Comparison of ENCODE assay signal across 8 cellular contexts in the genomic region with DNA sequence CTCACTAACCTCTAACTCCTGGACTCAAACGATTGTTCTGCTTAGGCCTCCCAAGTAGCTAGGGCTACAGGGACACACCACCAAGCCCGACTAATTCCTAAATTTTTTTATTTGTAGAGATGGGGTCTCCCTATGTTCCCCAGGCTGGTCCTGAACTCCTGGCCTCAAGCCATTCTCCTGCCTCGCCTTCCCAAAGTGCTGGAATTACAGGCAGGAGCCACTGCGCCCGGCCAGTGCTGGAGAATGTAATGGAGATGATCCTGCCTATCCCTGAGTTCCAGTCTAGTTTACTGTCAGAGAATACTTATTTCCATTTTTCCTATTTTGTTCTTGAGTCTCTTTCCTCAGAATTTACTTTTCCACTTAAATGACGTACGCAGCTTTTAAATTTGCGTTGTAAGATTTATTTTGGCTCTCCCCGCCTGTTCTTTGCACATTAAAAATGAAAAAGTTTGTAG. TPM values are rescaled to one million over a fixed set of nuclear protein-coding genes. Genes with fewer than 3 reads are reported as not detected.
DNase-seq lines count a peak whose midpoint lies in the region; ATAC-seq, FAIRE-seq and TF ChIP-seq lines count a peak whose summit lies in the region.

A gene (plus strand): TSS at position 408 of the 458 bp plus-strand sequence. CDS start 1,606 bp downstream, outside the sequence.

- in situ Hi-C loops in GM12878 (cut with MboI): no loop called here

- no peak for TF ChIP-seq RAD21 in GM12878 (IDR thresholded peaks at IDR 0.05; ENCODE audit: insufficient read depth, low read depth, low read length)

- SMC1A ChIA-PET in GM12878 (lab: Charles Lee; ENCODE audit: uncharacterized antibody, unreplicated experiment): interaction anchor here (1.2 to 2.4 kb wide), 7 partner anchors 31 to 569 kb away, joined by 3 to 10 read pairs (median 5); a partner anchor contains a TSS

- TF ChIP-seq EP300 in GM12878 (IDR thresholded peaks at IDR 0.05; ENCODE audit: borderline replicate concordance in 1 of 2, control insufficient read depth in 1 of 2, low read depth in 2 of 2, low read length in 2 of 2): no peak

- FAIRE-seq in GM12878 (lab: Jason Lieb, UNC): no peak

- ATAC-seq in left cardiac atrium (no peak), GM12878 (no peak), upper lobe of right lung (no peak), HG02970 (IDR thresholded peaks at IDR 0.05; ENCODE audit: low FRiP score, unreplicated experiment) (no peak)

- TF ChIP-seq CTCF in cardiac muscle cell (IDR thresholded peaks at IDR 0.05; ENCODE audit: low read depth, low read length) (no peak), GM12878 (IDR thresholded peaks at IDR 0.05 in 2 of 3, conservative IDR thresholded peaks at IDR 0.05 in 1 of 3; ENCODE audit: control insufficient read depth in 2 of 3, extremely low read depth in 1 of 3, insufficient read depth in 1 of 3, low read depth in 3 of 3, low read length in 3 of 3) (no peak), lower leg skin (IDR thresholded peaks at IDR 0.05) (no peak), upper lobe of right lung (IDR thresholded peaks at IDR 0.05) (no peak)

- H3K9me3 ChIP-seq in cardiac muscle cell (ENCODE audit: low read depth) (no peaks in the 10 kb centered on the region), GM12878 (replicated peaks; ENCODE audit: control insufficient read depth, insufficient read depth, low read length) (no peaks in the 10 kb centered on the region), upper lobe of right lung (no peaks in the 10 kb centered on the region)

- H3K79me2 ChIP-seq in GM12878 (ENCODE audit: control insufficient read depth, insufficient read depth, low read length): peaks cover 29% of the 10 kb centered on the region

- H3K27ac ChIP-seq in cardiac muscle cell (peak within 1 kb of the TSS; percentile 89), GM12878 (ENCODE audit: control insufficient read depth, insufficient read depth) (peak within 1 kb of the TSS; percentile 97), upper lobe of right lung (peak within 1 kb of the TSS; percentile 94)

- TF ChIP-seq POLR2A in GM12878 (IDR thresholded peaks at IDR 0.05; ENCODE audit: low read depth, low read length): no peak
- TF ChIP-seq POLR2A in lower leg skin (IDR thresholded peaks at IDR 0.05): no peak
- no peak for TF ChIP-seq POLR2A in erythroblast (IDR thresholded peaks at IDR 0.05; ENCODE audit: low read length)

- H3K9ac ChIP-seq in GM12878 (ENCODE audit: control insufficient read depth, insufficient read depth, low read length): peak within 1 kb of the TSS; percentile 97

- H3K4me3 ChIP-seq in cardiac muscle cell (peak within 1 kb of the TSS; percentile 55), GM12878 (peak within 1 kb of the TSS; percentile 81), lower leg skin (ENCODE audit: low read depth, poor library complexity, severe bottlenecking) (peak within 1 kb of the TSS; percentile 63), upper lobe of right lung (peak within 1 kb of the TSS; percentile 74)

- H3K27me3 ChIP-seq in cardiac muscle cell (no peaks in the 10 kb centered on the region), GM12878 (replicated peaks in 1 of 2; ENCODE audit: control insufficient read depth in 2 of 2, insufficient read depth in 2 of 2, low read length in 1 of 2) (no peaks in the 10 kb centered on the region), upper lobe of right lung (no peaks in the 10 kb centered on the region)

- H3K4me1 ChIP-seq in cardiac muscle cell (ENCODE audit: low read depth): peaks cover 5% of the 10 kb centered on the region
- peaks cover 7% of the 10 kb centered on the region; the same call in 1 of the 2 replicates for H3K4me1 ChIP-seq in GM12878 (ENCODE audit: control insufficient read depth, insufficient read depth, low read length)
- peaks cover 13% of the 10 kb centered on the region for H3K4me1 ChIP-seq in upper lobe of right lung

- 54% methylated on average over 9 of the region's 9 CpGs for WGBS in GM12878 (ENCODE audit: insufficient coverage, insufficient replicate concordance, low lambda C conversion rate, missing lambda C conversion rate)
- WGBS in lower leg skin, 2 donors: 54 to 56% methylated on average over 9 of the region's 9 CpGs

- POLR2A ChIA-PET in GM12878 (lab: Charles Lee): interaction anchor here (0.7 to 2.4 kb wide), 7 partner anchors 9 to 263 kb away, joined by 3 to 18 read pairs (median 4); a partner anchor contains a TSS

- intact Hi-C loops in left cardiac atrium (cut with DNase I) (loop anchor here (2.0 to 10.0 kb wide), 2 partner anchors 32 to 50 kb away; a partner anchor contains a TSS), GM12878 (cut with micrococcal nuclease; ENCODE audit: unreplicated experiment) (loop anchor here (1.0 to 2.0 kb wide), 2 partner anchors 32 to 55 kb away; a partner anchor contains a TSS), lower leg skin (cut with DNase I; ENCODE audit: low total_unique reads) (no loop called here), upper lobe of right lung (cut with DNase I) (no loop called here)

- H3K4me2 ChIP-seq in GM12878 (ENCODE audit: control insufficient read depth, insufficient read depth): peak within 1 kb of the TSS; percentile 97

- no peak for DNase-seq in cardiac muscle cell (ENCODE audit: low read depth in 1 of 2, low spot score in 1 of 2)
- DNase-seq in left cardiac atrium: no peak
- DNase-seq in GM12878 (ENCODE audit: low read depth, low spot score): no peak
- DNase-seq in lower leg skin (ENCODE audit: low spot score in 2 of 2): no peak
- DNase-seq in upper lobe of right lung: no peak
- no peak for DNase-seq in EL
- no peak for DNase-seq in erythroblast (lab: John Stamatoyannopoulos, UW)

- RAD21 ChIA-PET in GM12878 (lab: Charles Lee; ENCODE audit: unreplicated experiment): interaction anchor here (0.8 to 1.9 kb wide), 6 partner anchors 8 to 265 kb away, joined by 3 to 5 read pairs (median 3); a partner anchor contains a TSS

- H4K20me1 ChIP-seq in GM12878 (ENCODE audit: control insufficient read depth, insufficient read depth): no peaks in the 10 kb centered on the region

- CTCF ChIA-PET in GM12878 (lab: Yijun Ruan, JAX): interaction anchor here (1.1 to 1.4 kb wide), 3 partner anchors 31 to 263 kb away, joined by 3 to 4 read pairs (median 4); a partner anchor contains a TSS

- no TSS peak for BruUV-seq in GM12878 (replicated peaks; lab: Mats Ljungman, UMichigan)

- H3K36me3 ChIP-seq in cardiac muscle cell (peaks cover 22% of the 10 kb centered on the region), GM12878 (ENCODE audit: control insufficient read depth in 2 of 2, insufficient read depth in 2 of 2, low read length in 1 of 2) (peaks cover 2 to 15% of the 10 kb centered on the region in 2 experiments), upper lobe of right lung (peaks cover 25% of the 10 kb centered on the region)

- H2AFZ ChIP-seq in GM12878 (ENCODE audit: control insufficient read depth, low read depth, low read length): peak within 1 kb of the TSS; percentile 95

TF ChIP-seq in GM12878, 131 proteins besides CTCF, POLR2A, EP300 and RAD21:
- TF ChIP-seq EED (IDR thresholded peaks at IDR 0.05; ENCODE audit: low read depth): no peak
- TF ChIP-seq FOS (IDR thresholded peaks at IDR 0.05; ENCODE audit: borderline replicate concordance, extremely low read depth, insufficient read length): no peak
- TF ChIP-seq IKZF2 (IDR thresholded peaks at IDR 0.05): no peak
- no peak for TF ChIP-seq JUND (IDR thresholded peaks at IDR 0.05; ENCODE audit: low read depth, low read length)
- TF ChIP-seq CEBPB (IDR thresholded peaks at IDR 0.05; ENCODE audit: borderline replicate concordance in 1 of 2, low read depth in 2 of 2, low read length in 2 of 2): no peak
- no peak for TF ChIP-seq TARDBP (IDR thresholded peaks at IDR 0.05; ENCODE audit: borderline replicate concordance)
- TF ChIP-seq ZBED1 (IDR thresholded peaks at IDR 0.05; ENCODE audit: borderline replicate concordance): no peak
- TF ChIP-seq, protein P1, sequence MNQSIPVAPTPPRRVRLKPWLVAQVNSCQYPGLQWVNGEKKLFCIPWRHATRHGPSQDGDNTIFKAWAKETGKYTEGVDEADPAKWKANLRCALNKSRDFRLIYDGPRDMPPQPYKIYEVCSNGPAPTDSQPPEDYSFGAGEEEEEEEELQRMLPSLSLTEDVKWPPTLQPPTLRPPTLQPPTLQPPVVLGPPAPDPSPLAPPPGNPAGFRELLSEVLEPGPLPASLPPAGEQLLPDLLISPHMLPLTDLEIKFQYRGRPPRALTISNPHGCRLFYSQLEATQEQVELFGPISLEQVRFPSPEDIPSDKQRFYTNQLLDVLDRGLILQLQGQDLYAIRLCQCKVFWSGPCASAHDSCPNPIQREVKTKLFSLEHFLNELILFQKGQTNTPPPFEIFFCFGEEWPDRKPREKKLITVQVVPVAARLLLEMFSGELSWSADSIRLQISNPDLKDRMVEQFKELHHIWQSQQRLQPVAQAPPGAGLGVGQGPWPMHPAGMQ (IDR thresholded peaks at IDR 0.05; ENCODE audit: borderline replicate concordance): no peak
- no peak for TF ChIP-seq NFXL1 (IDR thresholded peaks at IDR 0.05; ENCODE audit: borderline replicate concordance)
- TF ChIP-seq ZNF217 (IDR thresholded peaks at IDR 0.05): no peak
- no peak for TF ChIP-seq ZNF207 (IDR thresholded peaks at IDR 0.05; ENCODE audit: borderline replicate concordance)

RNA-seq across cellular contexts. Expression of the gene that starts here (rescaled TPM):
- total RNA-seq in cardiac muscle cell (12.6 and 19.1 TPM in 2 replicates), left cardiac atrium (1 to 10 TPM; 1.8 to 3.2 TPM), GM12878 (2014; rRNA removed) (53.7 and 59.6 TPM in 2 replicates), GM12878 (2014; rRNA removed; fragmentation: Illumina TruSeq; extraction: Trizol) (66.1 and 66.8 TPM in 2 replicates), GM12878 (2021) (67.1 and 68.2 TPM in 2 replicates), lower leg skin (1 to 10 TPM in 3 of 4 donors, under 1 TPM in 1; 0.99 to 8.0 (median 1.9) TPM), upper lobe of right lung (1.8 TPM)
- polyA plus RNA-seq in cardiac muscle cell (11.4 and 15.6 TPM in 2 replicates), GM12878 (2011; rRNA removed) (65.0 and 99.2 TPM in 2 replicates), GM12878 (2014; fragmentation: Illumina TruSeq; extraction: Trizol) (72.9 and 75.5 TPM in 2 replicates), GM12878 (2014; fragmentation: Nextera tagmentation; extraction: Ambion mirVana) (10 to 100 TPM; 47.0 to 52.5 TPM), GM12878 (2014; rRNA removed) (42.1 and 43.8 TPM in 2 replicates), GM12878 (2016; fragmentation: Nextera tagmentation; extraction: Ambion mirVana) (10 to 100 TPM; 66.2 to 68.6 TPM)
- total RNA-seq in GM12878 (2013; cell fraction: nucleolus; rRNA removed): 52.5 and 58.9 TPM in 2 replicates
- 15.9 TPM for polyA plus RNA-seq in GM12878 (2011; ENCODE audit: low read depth)
- 26.8 and 27.8 TPM in 2 replicates for polyA plus RNA-seq in GM12878 (2011; cell fraction: cytosol; rRNA removed)
- 21.8 and 24.9 TPM in 2 replicates for polyA plus RNA-seq in GM12878 (2011; cell fraction: nucleus; rRNA removed)
- polyA plus RNA-seq in GM12878 (2012): 22.8 and 30.9 TPM in 2 replicates
- polyA minus RNA-seq in GM12878 (2011; rRNA and poly(A)+ RNA removed): 32.4 and 37.7 TPM in 2 replicates
- polyA minus RNA-seq in GM12878 (2011; cell fraction: cytosol; rRNA and poly(A)+ RNA removed): 17.0 and 21.0 TPM in 2 replicates
- polyA minus RNA-seq in GM12878 (2011; cell fraction: nucleus; rRNA and poly(A)+ RNA removed): 34.2 and 51.4 TPM in 2 replicates

Comparison
In these comparisons a context has a peak if more than half of its experiments do, and no peak if none do; other contexts are left out.
1. intact Hi-C loops: an anchor here in left cardiac atrium (2.0 to 10.0 kb wide) and GM12878 (1.0 to 2.0 kb wide); none called in lower leg skin and upper lobe of right lung.